Comparison of ENCODE assay signal across 12 cellular contexts in genomic region chr2:109454304-109454703, GRCh38.
"Had no signal": no experiment of that assay in that cellular context is flagged by ENCODE, and none has a peak within 500 bp of the region (broad histone marks: within the 10 kb centered on the region; RNA-seq: fewer than 3 reads in every experiment).

No MANE protein-coding gene starts in this region.

- H3K4me3 Mint-ChIP-seq: activated naive CD8-positive, alpha-beta T cell; activated T-helper 1 cell treated with anti-CD3 and anti-CD28 coated beads, Interleukin-12 subunit alpha, Interleukin-12 subunit beta, Interleukin-2, Interleukin-4 antibody, amounts not matched to agents 30 ng/mL and 10 ng/mL and 1 ng/mL, durations not matched to agents 14 hours and 24 hours and 36 hours; T-helper 1 cell treated with Interleukin-12 subunit alpha and Interleukin-12 subunit beta and Interleukin-4 antibody, amounts not matched to agents 30 μg/mL and 1 μg/mL, for 36 hours had no signal

- H3K27me3 Mint-ChIP-seq: activated naive CD8-positive, alpha-beta T cell; naive thymus-derived CD8-positive, alpha-beta T cell had no signal

- H3K27ac Mint-ChIP-seq: activated naive CD8-positive, alpha-beta T cell; activated T-helper 1 cell treated with anti-CD3 and anti-CD28 coated beads, Interleukin-12 subunit alpha, Interleukin-12 subunit beta, Interleukin-2, Interleukin-4 antibody, amounts not matched to agents 30 ng/mL and 10 ng/mL and 1 ng/mL, durations not matched to agents 14 hours and 24 hours and 36 hours; T-helper 1 cell treated with Interleukin-12 subunit alpha and Interleukin-12 subunit beta and Interleukin-4 antibody, amounts not matched to agents 30 μg/mL and 1 μg/mL, for 36 hours had no signal

- DNase-seq: activated CD4-positive, alpha-beta T cell treated with anti-CD3 and anti-CD28 coated beads, Interleukin-2, amount 50 U/mL, for 1 hour; activated CD8-positive, alpha-beta memory T cell treated with anti-CD3 and anti-CD28 coated beads for 24 hours; activated CD8-positive, alpha-beta memory T cell treated with anti-CD3 and anti-CD28 coated beads, Interleukin-2, amount 50 U/mL, for 48 hours; amygdala; foreskin fibroblast; mesenchymal stem cell; naive thymus-derived CD8-positive, alpha-beta T cell; stimulated activated naive CD4-positive, alpha-beta T cell treated with Interleukin-2 at 50 U/mL for 16 hours; trophoblast cell had no signal

- H3K9me3 Mint-ChIP-seq: activated T-helper 1 cell treated with anti-CD3 and anti-CD28 coated beads, Interleukin-12 subunit alpha, Interleukin-12 subunit beta, Interleukin-2, Interleukin-4 antibody, amounts not matched to agents 30 ng/mL and 10 ng/mL and 1 ng/mL, durations not matched to agents 14 hours and 24 hours and 36 hours; naive thymus-derived CD8-positive, alpha-beta T cell; T-helper 1 cell treated with Interleukin-12 subunit alpha and Interleukin-12 subunit beta and Interleukin-4 antibody, amounts not matched to agents 30 μg/mL and 1 μg/mL, for 36 hours had no signal
